In the genomic region with DNA sequence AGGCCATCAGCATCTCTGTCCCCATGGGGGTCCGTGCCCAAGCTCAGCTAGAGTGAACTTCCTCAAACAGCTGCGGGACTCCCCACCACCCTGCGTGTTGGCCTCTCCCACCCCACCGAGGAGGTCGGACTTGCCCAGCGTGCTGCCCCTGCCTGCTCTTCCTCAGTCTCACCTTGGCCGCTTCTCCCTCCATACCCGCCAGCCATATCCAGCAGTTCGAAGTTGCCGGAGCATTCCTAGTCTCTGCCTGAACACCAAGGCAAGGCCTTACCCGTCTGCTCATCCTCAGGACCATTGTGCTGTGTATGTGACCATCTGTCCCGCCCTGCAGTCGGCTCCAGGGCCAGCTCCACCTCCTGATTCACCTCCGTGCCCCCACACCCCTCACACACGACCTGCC, we compare ENCODE assay signal across 19 cellular contexts.
"Had no signal": no experiment of that assay in that cellular context is flagged by ENCODE, and none has a peak within 500 bp of the region (broad histone marks: within the 10 kb centered on the region; RNA-seq: fewer than 3 reads in every experiment).

No MANE protein-coding gene starts in this region.

- H3K36me3 Mint-ChIP-seq: activated naive CD4-positive, alpha-beta T cell treated with anti-CD3 and anti-CD28 coated beads, Interleukin-2, amount 50 U/mL, for 24 hours; natural killer cell treated with Interleukin-12 subunit alpha and Interleukin-12 subunit beta and Interleukin-15 and Interleukin-18, amount 100 ng/mL, for 72 hours had no signal

- H3K27ac ChIP-seq: adrenal gland, epithelial cell of prostate, psoas muscle, right lobe of liver, suprapubic skin, upper lobe of left lung had no signal

- H3K27me3 ChIP-seq: right lobe of liver, upper lobe of left lung had no signal

- ATAC-seq: activated T-helper 17 cell treated with anti-CD3 and anti-CD28 coated beads, Interleukin-2, amount 50 U/mL, for 72 hours; effector memory CD8-positive, alpha-beta T cell; left ventricle myocardium superior; natural killer cell treated with Interleukin-12 subunit alpha and Interleukin-12 subunit beta and Interleukin-15 and Interleukin-18, amount 100 ng/mL, for 72 hours; psoas muscle had no signal

- H3K4me1 ChIP-seq: adrenal gland, psoas muscle, right lobe of liver, suprapubic skin, upper lobe of left lung had no signal

- H3K4me3 ChIP-seq: adrenal gland, psoas muscle, right lobe of liver, suprapubic skin, upper lobe of left lung had no signal

- DNase-seq: activated CD4-positive, CD25-positive, alpha-beta regulatory T cell treated with anti-CD3 and anti-CD28 coated beads, Interleukin-2, amount 50 U/mL, for 72 hours; activated T-cell treated with anti-CD3 and anti-CD28 coated beads for 4 hours; adrenal gland; dermis blood vessel endothelial cell; effector memory CD8-positive, alpha-beta T cell; foreskin melanocyte; head of caudate nucleus; kidney glomerular epithelial cell; left ventricle myocardium superior; mesendoderm; psoas muscle; right lobe of liver; upper lobe of left lung had no signal

- H3K27ac Mint-ChIP-seq: activated naive CD4-positive, alpha-beta T cell treated with anti-CD3 and anti-CD28 coated beads, Interleukin-2, amount 50 U/mL, for 24 hours; activated T-helper 17 cell treated with anti-CD3 and anti-CD28 coated beads, Interleukin-2, amount 50 U/mL, for 72 hours; effector memory CD8-positive, alpha-beta T cell; natural killer cell treated with Interleukin-12 subunit alpha and Interleukin-12 subunit beta and Interleukin-15 and Interleukin-18, amount 100 ng/mL, for 72 hours; stimulated activated naive CD8-positive, alpha-beta T cell treated with anti-CD3 and anti-CD28 coated beads, Interleukin-15, Interleukin-2, amounts not matched to agents 100 ng/mL and 50 ng/mL, for 24 hours had no signal

- H3K4me3 Mint-ChIP-seq: activated naive CD4-positive, alpha-beta T cell treated with anti-CD3 and anti-CD28 coated beads, Interleukin-2, amount 50 U/mL, for 24 hours; activated T-helper 17 cell treated with anti-CD3 and anti-CD28 coated beads, Interleukin-2, amount 50 U/mL, for 72 hours; effector memory CD8-positive, alpha-beta T cell; natural killer cell treated with Interleukin-12 subunit alpha and Interleukin-12 subunit beta and Interleukin-15 and Interleukin-18, amount 100 ng/mL, for 72 hours; stimulated activated naive CD8-positive, alpha-beta T cell treated with anti-CD3 and anti-CD28 coated beads, Interleukin-15, Interleukin-2, amounts not matched to agents 100 ng/mL and 50 ng/mL, for 24 hours had no signal

- H3K9me3 ChIP-seq: adrenal gland, psoas muscle, right lobe of liver, suprapubic skin, upper lobe of left lung had no signal

- H3K4me1 Mint-ChIP-seq: activated naive CD4-positive, alpha-beta T cell treated with anti-CD3 and anti-CD28 coated beads, Interleukin-2, amount 50 U/mL, for 24 hours; activated T-helper 17 cell treated with anti-CD3 and anti-CD28 coated beads, Interleukin-2, amount 50 U/mL, for 72 hours had no signal

- H3K9me3 Mint-ChIP-seq: activated naive CD4-positive, alpha-beta T cell treated with anti-CD3 and anti-CD28 coated beads, Interleukin-2, amount 50 U/mL, for 24 hours; activated T-helper 17 cell treated with anti-CD3 and anti-CD28 coated beads, Interleukin-2, amount 50 U/mL, for 72 hours; effector memory CD8-positive, alpha-beta T cell; natural killer cell treated with Interleukin-12 subunit alpha and Interleukin-12 subunit beta and Interleukin-15 and Interleukin-18, amount 100 ng/mL, for 72 hours; stimulated activated naive CD8-positive, alpha-beta T cell treated with anti-CD3 and anti-CD28 coated beads, Interleukin-15, Interleukin-2, amounts not matched to agents 100 ng/mL and 50 ng/mL, for 24 hours had no signal
